ENCODE assay signal across 1 cellular context in genomic region chrX:40402771-40403533, GRCh38.
A peak's percentile ranks its signal among the peaks of the same experiment; 100 is the strongest.
TF ChIP-seq lines count a peak whose summit lies in the region.

No MANE protein-coding gene starts in this region.

TF ChIP-seq in K562, 482 proteins besides CTCF, POLR2A, EP300 and RAD21 (continued from another document):
- TF ChIP-seq, protein P1, sequence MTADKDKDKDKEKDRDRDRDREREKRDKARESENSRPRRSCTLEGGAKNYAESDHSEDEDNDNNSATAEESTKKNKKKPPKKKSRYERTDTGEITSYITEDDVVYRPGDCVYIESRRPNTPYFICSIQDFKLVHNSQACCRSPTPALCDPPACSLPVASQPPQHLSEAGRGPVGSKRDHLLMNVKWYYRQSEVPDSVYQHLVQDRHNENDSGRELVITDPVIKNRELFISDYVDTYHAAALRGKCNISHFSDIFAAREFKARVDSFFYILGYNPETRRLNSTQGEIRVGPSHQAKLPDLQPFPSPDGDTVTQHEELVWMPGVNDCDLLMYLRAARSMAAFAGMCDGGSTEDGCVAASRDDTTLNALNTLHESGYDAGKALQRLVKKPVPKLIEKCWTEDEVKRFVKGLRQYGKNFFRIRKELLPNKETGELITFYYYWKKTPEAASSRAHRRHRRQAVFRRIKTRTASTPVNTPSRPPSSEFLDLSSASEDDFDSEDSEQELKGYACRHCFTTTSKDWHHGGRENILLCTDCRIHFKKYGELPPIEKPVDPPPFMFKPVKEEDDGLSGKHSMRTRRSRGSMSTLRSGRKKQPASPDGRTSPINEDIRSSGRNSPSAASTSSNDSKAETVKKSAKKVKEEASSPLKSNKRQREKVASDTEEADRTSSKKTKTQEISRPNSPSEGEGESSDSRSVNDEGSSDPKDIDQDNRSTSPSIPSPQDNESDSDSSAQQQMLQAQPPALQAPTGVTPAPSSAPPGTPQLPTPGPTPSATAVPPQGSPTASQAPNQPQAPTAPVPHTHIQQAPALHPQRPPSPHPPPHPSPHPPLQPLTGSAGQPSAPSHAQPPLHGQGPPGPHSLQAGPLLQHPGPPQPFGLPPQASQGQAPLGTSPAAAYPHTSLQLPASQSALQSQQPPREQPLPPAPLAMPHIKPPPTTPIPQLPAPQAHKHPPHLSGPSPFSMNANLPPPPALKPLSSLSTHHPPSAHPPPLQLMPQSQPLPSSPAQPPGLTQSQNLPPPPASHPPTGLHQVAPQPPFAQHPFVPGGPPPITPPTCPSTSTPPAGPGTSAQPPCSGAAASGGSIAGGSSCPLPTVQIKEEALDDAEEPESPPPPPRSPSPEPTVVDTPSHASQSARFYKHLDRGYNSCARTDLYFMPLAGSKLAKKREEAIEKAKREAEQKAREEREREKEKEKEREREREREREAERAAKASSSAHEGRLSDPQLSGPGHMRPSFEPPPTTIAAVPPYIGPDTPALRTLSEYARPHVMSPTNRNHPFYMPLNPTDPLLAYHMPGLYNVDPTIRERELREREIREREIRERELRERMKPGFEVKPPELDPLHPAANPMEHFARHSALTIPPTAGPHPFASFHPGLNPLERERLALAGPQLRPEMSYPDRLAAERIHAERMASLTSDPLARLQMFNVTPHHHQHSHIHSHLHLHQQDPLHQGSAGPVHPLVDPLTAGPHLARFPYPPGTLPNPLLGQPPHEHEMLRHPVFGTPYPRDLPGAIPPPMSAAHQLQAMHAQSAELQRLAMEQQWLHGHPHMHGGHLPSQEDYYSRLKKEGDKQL (CRISPR knock-in tag; IDR thresholded peaks at IDR 0.05; ENCODE audit: borderline replicate concordance), result no peak
- TF ChIP-seq ATF1 (CRISPR knock-in tag; IDR thresholded peaks at IDR 0.05), result no peak
- 0 out of 2 replicates have a peak, but pooled peaks have one; percentile 13 for TF ChIP-seq ATF1 (tag; IDR thresholded peaks at IDR 0.05)
- TF ChIP-seq, protein P2, sequence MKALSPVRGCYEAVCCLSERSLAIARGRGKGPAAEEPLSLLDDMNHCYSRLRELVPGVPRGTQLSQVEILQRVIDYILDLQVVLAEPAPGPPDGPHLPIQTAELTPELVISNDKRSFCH (CRISPR knock-in tag; IDR thresholded peaks at IDR 0.05), result no peak
- TF ChIP-seq, protein P2 (tag; IDR thresholded peaks at IDR 0.05), result no peak
